In the genomic region with DNA sequence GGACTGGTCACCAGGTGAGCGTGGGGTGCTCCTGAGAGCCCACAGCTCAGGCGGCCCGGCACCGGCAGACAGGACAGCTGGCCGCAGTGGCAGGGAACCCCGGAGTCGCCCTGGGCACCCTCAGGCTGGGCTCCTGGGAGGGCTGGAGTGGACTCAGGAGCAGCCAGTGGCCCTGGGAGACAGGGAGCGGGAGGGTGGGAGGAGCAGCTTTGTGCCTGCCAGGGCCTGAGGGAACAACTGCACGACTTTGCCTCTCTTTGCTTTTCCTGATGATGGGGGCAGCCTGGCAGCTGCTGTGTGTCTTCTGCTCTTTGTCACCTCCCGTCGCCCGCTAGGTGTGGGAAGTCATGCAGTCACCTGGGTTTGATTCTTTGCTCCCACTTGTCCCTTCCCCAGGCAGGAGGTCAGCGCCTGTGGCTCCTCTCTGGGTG, we compare ENCODE assay signal across 16 cellular contexts. TPM values are rescaled to one million over a fixed set of nuclear protein-coding genes. Genes with fewer than 3 reads are reported as not detected.
"Had no signal": no experiment of that assay in that cellular context is flagged by ENCODE, and none has a peak within 500 bp of the region (broad histone marks: within the 10 kb centered on the region; RNA-seq: fewer than 3 reads in every experiment).

No MANE protein-coding gene starts in this region.

- H3K27ac ChIP-seq: brain microvascular endothelial cell, esophagus squamous epithelium, psoas muscle, thyroid gland had no signal

- H3K4me3 ChIP-seq: esophagus squamous epithelium, psoas muscle, thyroid gland had no signal

- DNase-seq: activated CD4-positive, alpha-beta T cell treated with anti-CD3 and anti-CD28 coated beads, Interleukin-2, amount 50 U/mL, for 4 hours; activated CD8-positive, alpha-beta memory T cell treated with anti-CD3 and anti-CD28 coated beads, Interleukin-2, amount 10 ng/mL, durations not matched to agents 7 days and 5 days; anterior cingulate cortex; brain microvascular endothelial cell; effector CD8-positive, alpha-beta T cell; esophagus squamous epithelium; hippocampal formation; psoas muscle; stimulated activated CD4-positive, alpha-beta T cell treated with anti-CD3 and anti-CD28 coated beads, Interleukin-12 subunit alpha, Interleukin-12 subunit beta, amount 100 ng/mL, for 4 hours; stimulated activated CD4-positive, alpha-beta T cell treated with anti-CD3 and anti-CD28 coated beads, Interleukin-2, amount 100 ng/mL, for 24 hours; thyroid gland had no signal

- H3K4me1 ChIP-seq: psoas muscle had no signal

- H3K27ac Mint-ChIP-seq: activated CD8-positive, alpha-beta memory T cell treated with anti-CD3 and anti-CD28 coated beads, Interleukin-2, amount 10 ng/mL, durations not matched to agents 7 days and 5 days had no signal

- H3K36me3 ChIP-seq: brain microvascular endothelial cell, esophagus squamous epithelium, thyroid gland had no signal

- ATAC-seq: activated CD4-positive, CD25-positive, alpha-beta regulatory T cell treated with anti-CD3 and anti-CD28 coated beads, Interleukin-2, amount 50 U/mL, for 24 hours; activated CD8-positive, alpha-beta memory T cell treated with anti-CD3 and anti-CD28 coated beads, Interleukin-2, amount 10 ng/mL, durations not matched to agents 7 days and 5 days; psoas muscle had no signal

- H3K9me3 Mint-ChIP-seq: nephron had no signal

- H3K4me3 Mint-ChIP-seq: activated CD8-positive, alpha-beta memory T cell treated with anti-CD3 and anti-CD28 coated beads, Interleukin-2, amount 10 ng/mL, durations not matched to agents 7 days and 5 days; nephron had no signal

- H3K9me3 ChIP-seq: esophagus squamous epithelium, psoas muscle, thyroid gland had no signal

- H3K27me3 ChIP-seq: brain microvascular endothelial cell, thyroid gland had no signal

- H3K36me3 Mint-ChIP-seq: activated CD8-positive, alpha-beta memory T cell treated with anti-CD3 and anti-CD28 coated beads, Interleukin-2, amount 10 ng/mL, durations not matched to agents 7 days and 5 days had no signal

RNA-seq across cellular contexts. Expression of a gene that starts 12.2 kb away (rescaled TPM):
- total RNA-seq: activated CD8-positive, alpha-beta memory T cell treated with anti-CD3 and anti-CD28 coated beads, Interleukin-2, amount 10 ng/mL, durations not matched to agents 7 days and 5 days; endothelial cell of umbilical vein; lower leg skin; SK-MEL-5 had no signal
- polyA plus RNA-seq: endothelial cell of umbilical vein had no signal

RNA-seq across cellular contexts. Expression of a gene that starts 42.3 kb away (rescaled TPM):
- total RNA-seq: endothelial cell of umbilical vein, SK-MEL-5 had no signal
- polyA plus RNA-seq: endothelial cell of umbilical vein had no signal
